ENCODE assay signal across 1 cellular context in genomic region chr20:1325173-1326030, GRCh38.
TF ChIP-seq lines count a peak whose summit lies in the region.

No MANE protein-coding gene starts in this region.

TF ChIP-seq in HepG2, 621 proteins besides CTCF, POLR2A, EP300 and RAD21 (continued from another document and continues in another):
- TF ChIP-seq ZSCAN25 (CRISPR knock-in tag; IDR thresholded peaks at IDR 0.05) (peak; percentile 50; the same call in 1 of the 2 replicates), PBX3 (CRISPR knock-in tag; IDR thresholded peaks at IDR 0.05; ENCODE audit: borderline replicate concordance) (peak; percentile 89; the same call in 1 of the 2 replicates), KIAA2018 (CRISPR knock-in tag; IDR thresholded peaks at IDR 0.05; ENCODE audit: borderline replicate concordance) (peak; percentile 76; the same call in 1 of the 2 replicates), ZNF512 (CRISPR knock-in tag; IDR thresholded peaks at IDR 0.05) (no peak), ZNF660 (CRISPR knock-in tag; IDR thresholded peaks at IDR 0.05; ENCODE audit: borderline replicate concordance, low read depth) (no peak), NR0B2 (CRISPR knock-in tag; IDR thresholded peaks at IDR 0.05) (peak; percentile 72; the same call in 1 of the 2 replicates), MATR3 (CRISPR knock-in tag; IDR thresholded peaks at IDR 0.05) (no peak), PAX8 (CRISPR knock-in tag; IDR thresholded peaks at IDR 0.05; ENCODE audit: borderline replicate concordance) (peak; percentile 35; the same call in 1 of the 2 replicates), ZNF768 (CRISPR knock-in tag; IDR thresholded peaks at IDR 0.05) (peak; percentile 85), RBM39 (IDR thresholded peaks at IDR 0.05; ENCODE audit: low read depth, low read length, poor library complexity, severe bottlenecking) (peak; percentile 96), IRF9 (CRISPR knock-in tag; IDR thresholded peaks at IDR 0.05; ENCODE audit: borderline replicate concordance) (peak; percentile 80; the same call in 1 of the 2 replicates), TAF1 (CRISPR knock-in tag; IDR thresholded peaks at IDR 0.05) (peak; percentile 97), EHMT2 (IDR thresholded peaks at IDR 0.05; ENCODE audit: borderline replicate concordance, low read depth, low read length) (no peak), FOXA1 (IDR thresholded peaks at IDR 0.05) (no peak), FOXA1 (CRISPR knock-in tag; IDR thresholded peaks at IDR 0.05) (no peak), ZNF3 (CRISPR knock-in tag; IDR thresholded peaks at IDR 0.05) (peak; percentile 75), RXRA (CRISPR knock-in tag; IDR thresholded peaks at IDR 0.05) (peak; percentile 92), DNMT1 (CRISPR knock-in tag; IDR thresholded peaks at IDR 0.05) (peak; percentile 80; the same call in 1 of the 2 replicates), KDM3A (CRISPR knock-in tag; IDR thresholded peaks at IDR 0.05; ENCODE audit: low read depth) (peak; percentile 81; the same call in 1 of the 2 replicates), GATAD1 (CRISPR knock-in tag; IDR thresholded peaks at IDR 0.05) (peak; percentile 91), ZHX1 (CRISPR knock-in tag; IDR thresholded peaks at IDR 0.05; ENCODE audit: low read depth) (peak; percentile 76; the same call in 1 of the 2 replicates), FLYWCH1 (CRISPR knock-in tag; IDR thresholded peaks at IDR 0.05) (no peak; the same call in 1 of the 2 replicates), MXD4 (CRISPR knock-in tag; IDR thresholded peaks at IDR 0.05) (peak; percentile 91), ZNF557 (CRISPR knock-in tag; IDR thresholded peaks at IDR 0.05) (no peak), MXI1 (IDR thresholded peaks at IDR 0.05; ENCODE audit: borderline replicate concordance, low read depth, low read length) (peak; percentile 100), ZNF318 (CRISPR knock-in tag; IDR thresholded peaks at IDR 0.05) (no peak), ETV6 (CRISPR knock-in tag; conservative IDR thresholded peaks at IDR 0.05) (peak; percentile 91), DMAP1 (CRISPR knock-in tag; IDR thresholded peaks at IDR 0.05) (peak; percentile 99), ZNF234 (CRISPR knock-in tag; conservative IDR thresholded peaks at IDR 0.05) (no peak; the same call in 1 of the 2 replicates), ZNF577 (CRISPR knock-in tag; IDR thresholded peaks at IDR 0.05; ENCODE audit: borderline replicate concordance, low read depth) (no peak; the same call in 1 of the 2 replicates), HNF4G (IDR thresholded peaks at IDR 0.05; ENCODE audit: borderline replicate concordance, low read depth, low read length) (no peak; the same call in 1 of the 2 replicates), HNF4G (CRISPR knock-in tag; IDR thresholded peaks at IDR 0.05; ENCODE audit: borderline replicate concordance, low read depth) (peak; percentile 82; the same call in 1 of the 2 replicates)
